ENCODE assay signal across 15 cellular contexts in genomic region chr13:20610006-20610405, GRCh38.
"Had no signal": no experiment of that assay in that cellular context is flagged by ENCODE, and none has a peak within 500 bp of the region (broad histone marks: within the 10 kb centered on the region; RNA-seq: fewer than 3 reads in every experiment).

No MANE protein-coding gene starts in this region.

- H3K4me3 ChIP-seq: cardiac muscle cell, heart left ventricle had no signal

- H3K9me3 ChIP-seq: heart left ventricle had no signal

- H3K4me1 ChIP-seq: heart left ventricle had no signal

- DNase-seq: activated CD4-positive, CD25-positive, alpha-beta regulatory T cell treated with anti-CD3 and anti-CD28 coated beads, Interleukin-2, amount 50 U/mL, for 72 hours; activated naive CD4-positive, alpha-beta T cell treated with anti-CD3 and anti-CD28 coated beads for 36 hours; heart left ventricle; immature natural killer cell; mesendoderm; stimulated activated CD4-positive, alpha-beta T cell treated with anti-CD3 and anti-CD28 coated beads, Interleukin-15, amount 100 ng/mL, for 24 hours; stimulated activated CD4-positive, alpha-beta T cell treated with anti-CD3 and anti-CD28 coated beads, Interleukin-4, amount 100 ng/mL, for 24 hours; stimulated activated naive CD4-positive, alpha-beta T cell; trophoblast cell had no signal

- ATAC-seq: activated T-helper 17 cell treated with anti-CD3 and anti-CD28 coated beads, Interleukin-2, amount 50 U/mL, for 72 hours; heart left ventricle; natural killer cell treated with Interleukin-12 subunit alpha and Interleukin-12 subunit beta and Interleukin-15 and Interleukin-18, amount 100 ng/mL, for 72 hours had no signal

- H3K27me3 ChIP-seq: cardiac muscle cell, heart left ventricle had no signal

- FAIRE-seq: astrocyte, colon, frontal cortex had no signal

- H3K27ac ChIP-seq: cardiac muscle cell, heart left ventricle had no signal
